ENCODE assay signal across 9 cellular contexts in the genomic region with DNA sequence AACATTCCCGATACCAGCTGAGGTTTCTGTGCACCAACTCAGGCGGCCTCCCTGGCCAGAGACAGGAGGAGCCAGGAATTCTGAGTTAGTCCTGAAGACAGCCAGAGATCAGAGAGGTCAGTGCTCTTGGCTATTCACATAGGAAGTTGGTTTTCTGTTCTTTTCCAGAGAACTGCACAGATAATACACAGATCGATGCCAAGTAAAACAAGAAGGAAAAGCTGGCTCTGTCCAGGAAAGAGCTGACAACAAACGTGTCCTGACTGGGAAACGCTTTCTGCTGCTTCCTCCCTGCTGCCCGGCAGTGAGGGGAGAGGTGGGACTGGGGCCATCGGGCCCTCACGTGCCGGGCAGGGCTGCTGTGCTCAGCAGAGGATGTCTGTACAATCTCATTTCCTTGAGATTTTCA.
A peak's percentile ranks its signal among the peaks of the same experiment; 100 is the strongest.
DNase-seq lines count a peak whose midpoint lies in the region; ATAC-seq and TF ChIP-seq lines count a peak whose summit lies in the region.
"Had no signal": no experiment of that assay in that cellular context is flagged by ENCODE, and none has a peak within 500 bp of the region (broad histone marks: within the 10 kb centered on the region; RNA-seq: fewer than 3 reads in every experiment).

No MANE protein-coding gene starts in this region.

- 11% methylated on average over 9 of the region's 9 CpGs for WGBS in mammary epithelial cell (ENCODE audit: low coverage, missing lambda C conversion rate)
- 21% methylated on average over 9 of the region's 9 CpGs for WGBS in liver

- H3K9me3 Mint-ChIP-seq in stimulated activated effector memory CD8-positive, alpha-beta T cell treated with anti-CD3 and anti-CD28 coated beads, Interleukin-12 subunit alpha, Interleukin-12 subunit beta, amount 100 ng/mL, for 72 hours = no peaks in the 10 kb centered on the region
- H3K9me3 Mint-ChIP-seq: activated B cell treated with CpG ODN at 0.5 μM for 24 hours had no signal

- dilution Hi-C loops in mammary epithelial cell (cut with HindIII; ENCODE audit: low sequenced_read_pairs) = no loop called here

- H3K27ac Mint-ChIP-seq in stimulated activated effector memory CD8-positive, alpha-beta T cell treated with anti-CD3 and anti-CD28 coated beads, Interleukin-12 subunit alpha, Interleukin-12 subunit beta, amount 100 ng/mL, for 72 hours = peak overlapping the region; percentile 6
- H3K27ac Mint-ChIP-seq: activated B cell treated with CpG ODN at 0.5 μM for 24 hours had no signal

- peak; percentile 40 to 62 for TF ChIP-seq RAD21 in liver (IDR thresholded peaks at IDR 0.05)

- no peak for TF ChIP-seq POLR2A in Peyer's patch (IDR thresholded peaks at IDR 0.05)

- H3K27ac ChIP-seq in mammary epithelial cell (ENCODE audit: insufficient read depth, low read depth, low read length) (no peak overlapping the region), liver (ENCODE audit: low read depth in 1 of 2, low read length in 2 of 2) (no peak overlapping the region), Peyer's patch (peak overlapping the region in 1 of 4 donors; percentile 9)

- intact Hi-C loops in mammary epithelial cell (cut with micrococcal nuclease) = no loop called here

- no peak overlapping the region for H3K4me3 ChIP-seq in mammary epithelial cell (replicated peaks in 1 of 3; ENCODE audit: insufficient read depth in 1 of 3, low read depth in 2 of 3, low read length in 3 of 3)
- no peak overlapping the region for H3K4me3 ChIP-seq in liver (ENCODE audit: low read depth in 1 of 3, low read length in 3 of 3)
- H3K4me3 ChIP-seq in Peyer's patch = no peak overlapping the region

- no peak overlapping the region for H3K4me2 ChIP-seq in mammary epithelial cell (ENCODE audit: insufficient read depth, low read depth, low read length)

- no peak for ATAC-seq in stimulated activated effector memory CD8-positive, alpha-beta T cell treated with anti-CD3 and anti-CD28 coated beads, Interleukin-12 subunit alpha, Interleukin-12 subunit beta, amount 100 ng/mL, for 72 hours
- ATAC-seq in GM19023 (IDR thresholded peaks at IDR 0.05; ENCODE audit: unreplicated experiment) = no peak

- H3K4me3 Mint-ChIP-seq in stimulated activated effector memory CD8-positive, alpha-beta T cell treated with anti-CD3 and anti-CD28 coated beads, Interleukin-12 subunit alpha, Interleukin-12 subunit beta, amount 100 ng/mL, for 72 hours = no peak overlapping the region
- H3K4me3 Mint-ChIP-seq: activated B cell treated with CpG ODN at 0.5 μM for 24 hours had no signal

- H4K20me1 ChIP-seq in mammary epithelial cell (ENCODE audit: insufficient read depth, low read length) = no peaks in the 10 kb centered on the region

- CTCF ChIA-PET in mammary epithelial cell (lab: Charles Lee; ENCODE audit: low non-redundant PET) = no interaction called here

- DNase-seq in GM04503 (ENCODE audit: low read depth) (peak; percentile 21), mammary epithelial cell (no peak), SKM-1 (lab: John Stamatoyannopoulos, UW; ENCODE audit: unreplicated experiment) (no peak), Peyer's patch (no peak), SIG-M5 (lab: John Stamatoyannopoulos, UW) (no peak)
- DNase-seq in stimulated activated effector memory CD8-positive, alpha-beta T cell treated with anti-CD3 and anti-CD28 coated beads, Interleukin-12 subunit alpha, Interleukin-12 subunit beta, amount 100 ng/mL, for 72 hours (ENCODE audit: low spot score in 2 of 2) = no peak
- DNase-seq: activated B cell treated with CpG ODN at 0.5 μM for 24 hours had no signal

- H3K9me3 ChIP-seq in mammary epithelial cell (replicated peaks; ENCODE audit: insufficient read depth, low read length) (no peaks in the 10 kb centered on the region), liver (ENCODE audit: control insufficient read depth in 4 of 4, low read length in 3 of 4) (no peaks in the 10 kb centered on the region), Peyer's patch (no peaks in the 10 kb centered on the region)

- H3K4me1 ChIP-seq in mammary epithelial cell (ENCODE audit: insufficient read depth, low read length) = peaks cover 3% of the 10 kb centered on the region
- peaks cover 2 to 12% (median 6%) of the 10 kb centered on the region in 4 donors for H3K4me1 ChIP-seq in liver (ENCODE audit: control insufficient read depth in 4 of 4, insufficient read depth in 4 of 4, low read length in 3 of 4)
- peaks cover 0 to 26% (median 0%) of the 10 kb centered on the region in 4 donors for H3K4me1 ChIP-seq in Peyer's patch

- TF ChIP-seq CTCF in mammary epithelial cell (conservative IDR thresholded peaks at IDR 0.05 in 1 of 2, IDR thresholded peaks at IDR 0.05 in 1 of 2; ENCODE audit: extremely low read depth in 1 of 2, insufficient read depth in 1 of 2, low read depth in 1 of 2, low read length in 2 of 2) (no peak), liver (IDR thresholded peaks at IDR 0.05; ENCODE audit: low read depth, low read length, missing input control) (no peak), Peyer's patch (IDR thresholded peaks at IDR 0.05) (no peak)

- peak overlapping the region; percentile 8 for H2AFZ ChIP-seq in mammary epithelial cell (ENCODE audit: low read depth, low read length)

- H3K79me2 ChIP-seq in mammary epithelial cell (ENCODE audit: insufficient read depth, low read length) = no peaks in the 10 kb centered on the region

- in situ Hi-C loops in mammary epithelial cell (cut with MboI; ENCODE audit: low sequenced_read_pairs in 2 of 2) = no loop called here

- no peaks in the 10 kb centered on the region for H3K36me3 ChIP-seq in mammary epithelial cell (ENCODE audit: insufficient read depth, low read length)
- no peaks in the 10 kb centered on the region for H3K36me3 ChIP-seq in liver (ENCODE audit: control insufficient read depth in 4 of 4, insufficient read depth in 3 of 4, low read depth in 1 of 4, low read length in 3 of 4)
- no peaks in the 10 kb centered on the region for H3K36me3 ChIP-seq in Peyer's patch

- H3K27me3 ChIP-seq in mammary epithelial cell (ENCODE audit: insufficient read depth, low read length) (peaks cover 4% of the 10 kb centered on the region), liver (ENCODE audit: control insufficient read depth in 4 of 4, insufficient read depth in 4 of 4, low read length in 3 of 4) (no peaks in the 10 kb centered on the region), Peyer's patch (no peaks in the 10 kb centered on the region)

- BruUV-seq in mammary epithelial cell (replicated peaks; lab: Mats Ljungman, UMichigan) = no TSS peak

- no peaks in the 10 kb centered on the region for H3K36me3 Mint-ChIP-seq in stimulated activated effector memory CD8-positive, alpha-beta T cell treated with anti-CD3 and anti-CD28 coated beads, Interleukin-12 subunit alpha, Interleukin-12 subunit beta, amount 100 ng/mL, for 72 hours

- peaks cover 44% of the 10 kb centered on the region for H3K4me1 Mint-ChIP-seq in stimulated activated effector memory CD8-positive, alpha-beta T cell treated with anti-CD3 and anti-CD28 coated beads, Interleukin-12 subunit alpha, Interleukin-12 subunit beta, amount 100 ng/mL, for 72 hours

- H3K9ac ChIP-seq in mammary epithelial cell (ENCODE audit: insufficient read depth, low read length) (no peak overlapping the region), liver (ENCODE audit: low read depth in 1 of 2, low read length in 2 of 2) (peak overlapping the region in 1 of 2 donors; percentile 53)

TF ChIP-seq in liver, 16 proteins besides CTCF, POLR2A, EP300 and RAD21 (continues in another document):
- TF ChIP-seq ZBTB33 (IDR thresholded peaks at IDR 0.05) = no peak
- no peak for TF ChIP-seq TAF1 (conservative IDR thresholded peaks at IDR 0.05)
- peak in 1 of 2 donors; percentile 12 for TF ChIP-seq JUND (IDR thresholded peaks at IDR 0.05)
- TF ChIP-seq EGR1 (IDR thresholded peaks at IDR 0.05; ENCODE audit: low read depth in 2 of 2) = peak; percentile 33 to 59
- TF ChIP-seq, protein P1, sequence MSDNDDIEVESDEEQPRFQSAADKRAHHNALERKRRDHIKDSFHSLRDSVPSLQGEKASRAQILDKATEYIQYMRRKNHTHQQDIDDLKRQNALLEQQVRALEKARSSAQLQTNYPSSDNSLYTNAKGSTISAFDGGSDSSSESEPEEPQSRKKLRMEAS (IDR thresholded peaks at IDR 0.05) = peak; percentile 82
- TF ChIP-seq, protein P2, sequence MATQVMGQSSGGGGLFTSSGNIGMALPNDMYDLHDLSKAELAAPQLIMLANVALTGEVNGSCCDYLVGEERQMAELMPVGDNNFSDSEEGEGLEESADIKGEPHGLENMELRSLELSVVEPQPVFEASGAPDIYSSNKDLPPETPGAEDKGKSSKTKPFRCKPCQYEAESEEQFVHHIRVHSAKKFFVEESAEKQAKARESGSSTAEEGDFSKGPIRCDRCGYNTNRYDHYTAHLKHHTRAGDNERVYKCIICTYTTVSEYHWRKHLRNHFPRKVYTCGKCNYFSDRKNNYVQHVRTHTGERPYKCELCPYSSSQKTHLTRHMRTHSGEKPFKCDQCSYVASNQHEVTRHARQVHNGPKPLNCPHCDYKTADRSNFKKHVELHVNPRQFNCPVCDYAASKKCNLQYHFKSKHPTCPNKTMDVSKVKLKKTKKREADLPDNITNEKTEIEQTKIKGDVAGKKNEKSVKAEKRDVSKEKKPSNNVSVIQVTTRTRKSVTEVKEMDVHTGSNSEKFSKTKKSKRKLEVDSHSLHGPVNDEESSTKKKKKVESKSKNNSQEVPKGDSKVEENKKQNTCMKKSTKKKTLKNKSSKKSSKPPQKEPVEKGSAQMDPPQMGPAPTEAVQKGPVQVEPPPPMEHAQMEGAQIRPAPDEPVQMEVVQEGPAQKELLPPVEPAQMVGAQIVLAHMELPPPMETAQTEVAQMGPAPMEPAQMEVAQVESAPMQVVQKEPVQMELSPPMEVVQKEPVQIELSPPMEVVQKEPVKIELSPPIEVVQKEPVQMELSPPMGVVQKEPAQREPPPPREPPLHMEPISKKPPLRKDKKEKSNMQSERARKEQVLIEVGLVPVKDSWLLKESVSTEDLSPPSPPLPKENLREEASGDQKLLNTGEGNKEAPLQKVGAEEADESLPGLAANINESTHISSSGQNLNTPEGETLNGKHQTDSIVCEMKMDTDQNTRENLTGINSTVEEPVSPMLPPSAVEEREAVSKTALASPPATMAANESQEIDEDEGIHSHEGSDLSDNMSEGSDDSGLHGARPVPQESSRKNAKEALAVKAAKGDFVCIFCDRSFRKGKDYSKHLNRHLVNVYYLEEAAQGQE (IDR thresholded peaks at IDR 0.05) = no peak
